In the genomic region with DNA sequence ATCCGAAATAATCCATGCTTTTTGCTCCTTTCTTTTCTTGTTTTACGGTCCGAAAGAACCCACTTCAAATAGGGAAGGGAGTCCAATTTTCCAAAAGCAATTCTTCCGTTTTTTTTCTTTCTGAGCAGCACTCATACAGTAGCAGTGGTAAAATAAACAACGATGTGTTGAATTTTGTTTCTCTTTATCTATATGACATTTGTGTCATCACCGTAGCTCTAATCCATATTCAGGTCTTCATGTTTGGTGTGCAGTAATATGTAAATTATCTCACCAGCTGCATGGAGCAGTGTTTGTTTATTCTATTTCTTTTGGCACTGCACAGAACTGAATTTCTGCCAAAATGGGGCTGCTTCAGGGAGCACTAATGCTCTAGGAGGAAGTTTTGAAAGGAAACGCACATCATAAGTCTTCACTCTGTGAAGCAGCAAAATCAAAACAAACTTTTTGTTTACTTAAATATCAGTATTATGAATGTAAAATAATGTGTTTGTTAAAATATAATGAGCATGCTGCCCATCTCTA, we compare ENCODE assay signal across 8 cellular contexts.
DNase-seq lines count a peak whose midpoint lies in the region; ATAC-seq and TF ChIP-seq lines count a peak whose summit lies in the region.

No MANE protein-coding gene starts in this region.

- H3K9me3 ChIP-seq in heart left ventricle (peaks cover 0 to 20% (median 11%) of the 10 kb centered on the region in 12 donors), aorta (ENCODE audit: control insufficient read depth, low read length) (peaks cover 2% of the 10 kb centered on the region)

- DNase-seq in DMS153 (lab: John Stamatoyannopoulos, UW) (peak; percentile 61), DMS153 treated with DMSO at 0.1 percent for 48 hours (lab: John Stamatoyannopoulos, UW; ENCODE audit: unreplicated experiment) (no peak), heart left ventricle (peak in 1 of 5 donors; percentile 29), stromal cell of bone marrow (ENCODE audit: low read depth) (peak; percentile 22), aorta (no peak), KG1 (lab: John Stamatoyannopoulos, UW) (no peak)
- DNase-seq in stimulated activated CD4-positive, alpha-beta T cell treated with anti-CD3 and anti-CD28 coated beads, Interleukin-1b, Interleukin-23, amount 100 ng/mL, for 48 hours: no peak

- peak overlapping the region; percentile 74 for H3K27ac ChIP-seq in VCaP
- peak overlapping the region in 3 of 12 donors; percentile 27 to 37 (median 28) for H3K27ac ChIP-seq in heart left ventricle
- H3K27ac ChIP-seq in aorta (ENCODE audit: low read depth in 1 of 2, low read length in 2 of 2): no peak overlapping the region

- intact Hi-C loops in heart left ventricle (cut with DNase I) (no loop called here), aorta (cut with DNase I) (no loop called here)

- no peak for TF ChIP-seq POLR2A in heart left ventricle (IDR thresholded peaks at IDR 0.05)

- peak overlapping the region in 7 of 12 donors; percentile 6 to 41 (median 26) for H3K4me3 ChIP-seq in heart left ventricle
- peak overlapping the region in 1 of 2 donors; percentile 59 for H3K4me3 ChIP-seq in aorta (ENCODE audit: low read length in 2 of 2)

- H3K27me3 ChIP-seq in heart left ventricle: no peaks in the 10 kb centered on the region
- H3K27me3 ChIP-seq in aorta (ENCODE audit: control insufficient read depth in 1 of 2, insufficient read depth in 2 of 2, low read length in 1 of 2): no peaks in the 10 kb centered on the region

- H3K36me3 ChIP-seq in heart left ventricle (peaks cover 0 to 6% (median 0%) of the 10 kb centered on the region in 9 donors), aorta (ENCODE audit: control insufficient read depth in 1 of 2, insufficient read depth in 2 of 2, low read length in 1 of 2) (no peaks in the 10 kb centered on the region)

- TF ChIP-seq CTCF in VCaP (conservative IDR thresholded peaks at IDR 0.05) (no peak), heart left ventricle (IDR thresholded peaks at IDR 0.05) (no peak)

- WGBS in heart left ventricle, 4 donors: 17 to 27% (median 20%) methylated on average over 7 of the region's 7 CpGs
- WGBS in aorta, 2 donors: 12% methylated on average over 7 of the region's 7 CpGs

- H3K4me1 ChIP-seq in heart left ventricle (peaks cover 0 to 56% (median 24%) of the 10 kb centered on the region in 12 donors), aorta (ENCODE audit: control insufficient read depth in 1 of 2, insufficient read depth in 2 of 2, low read length in 2 of 2) (peaks cover 2 to 11% of the 10 kb centered on the region in 2 donors)

- ATAC-seq in heart left ventricle (peak in 3 of 4 donors; percentile 42 to 68 (median 64)), aorta (ENCODE audit: low FRiP score) (no peak)

Comparison
In these comparisons a context has a peak if more than half of its experiments do, and no peak if none do; other contexts are left out.
1. DNase-seq: peak in DMS153 (single experiment) and stromal cell of bone marrow (single experiment); none in DMS153 treated with DMSO at 0.1 percent for 48 hours (single experiment), aorta (0 of 2), stimulated activated CD4-positive, alpha-beta T cell treated with anti-CD3 and anti-CD28 coated beads, Interleukin-1b, Interleukin-23, amount 100 ng/mL, for 48 hours (single experiment) and KG1 (single experiment).